In genomic region chr3:126481808-126482502, GRCh38 we compare ENCODE assay signal across 1 cellular context.
TF ChIP-seq lines count a peak whose summit lies in the region.

No MANE protein-coding gene starts in this region.

TF ChIP-seq in HepG2, 621 proteins besides CTCF, POLR2A, EP300 and RAD21 (continued from another document and continues in another):
- TF ChIP-seq ZFY (CRISPR knock-in tag; IDR thresholded peaks at IDR 0.05) (peak; percentile 45; the same call in 1 of the 2 replicates), MEIS2 (CRISPR knock-in tag; IDR thresholded peaks at IDR 0.05) (0 out of 2 replicates have a peak, but pooled peaks have one; percentile 28), ZSCAN20 (CRISPR knock-in tag; IDR thresholded peaks at IDR 0.05; ENCODE audit: borderline replicate concordance) (no peak), KLF15 (CRISPR knock-in tag; IDR thresholded peaks at IDR 0.05; ENCODE audit: borderline replicate concordance) (no peak), MTA1 (CRISPR knock-in tag; IDR thresholded peaks at IDR 0.05; ENCODE audit: borderline replicate concordance) (peak; percentile 85; the same call in 1 of the 2 replicates), ZNF710 (CRISPR knock-in tag; IDR thresholded peaks at IDR 0.05; ENCODE audit: borderline replicate concordance) (0 out of 2 replicates have a peak, but pooled peaks have one; percentile 34), MAZ (IDR thresholded peaks at IDR 0.05; ENCODE audit: borderline replicate concordance, low read depth, low read length) (no peak), MAZ (CRISPR knock-in tag; IDR thresholded peaks at IDR 0.05; ENCODE audit: low read depth) (peak; percentile 43; the same call in 1 of the 2 replicates), NFYC (CRISPR knock-in tag; IDR thresholded peaks at IDR 0.05) (no peak), ZFP91 (CRISPR knock-in tag; IDR thresholded peaks at IDR 0.05; ENCODE audit: borderline replicate concordance) (peak; percentile 70; the same call in 1 of the 2 replicates), THAP9 (CRISPR knock-in tag; IDR thresholded peaks at IDR 0.05; ENCODE audit: borderline replicate concordance) (0 out of 2 replicates have a peak, but pooled peaks have one; percentile 21), PHF21A (CRISPR knock-in tag; IDR thresholded peaks at IDR 0.05) (peak; percentile 48; the same call in 1 of the 2 replicates), KDM5B (CRISPR knock-in tag; IDR thresholded peaks at IDR 0.05; ENCODE audit: borderline replicate concordance) (peak; percentile 66; the same call in 1 of the 2 replicates), SOX13 (IDR thresholded peaks at IDR 0.05) (no peak), SOX13 (CRISPR knock-in tag; conservative IDR thresholded peaks at IDR 0.05 in 1 of 2, IDR thresholded peaks at IDR 0.05 in 1 of 2) (peak in 1 of 2 experiments; percentile 12; a peak in 1 of 4 replicates), KDM2A (CRISPR knock-in tag; IDR thresholded peaks at IDR 0.05; ENCODE audit: borderline replicate concordance, low read depth) (peak; percentile 29; the same call in 1 of the 2 replicates), CEBPG (CRISPR knock-in tag; IDR thresholded peaks at IDR 0.05) (peak; percentile 21; the same call in 1 of the 2 replicates), ELF1 (CRISPR knock-in tag; IDR thresholded peaks at IDR 0.05) (0 out of 2 replicates have a peak, but pooled peaks have one; percentile 22), NFKB2 (CRISPR knock-in tag; IDR thresholded peaks at IDR 0.05; ENCODE audit: borderline replicate concordance) (peak; percentile 44; the same call in 1 of the 2 replicates), PAXIP1 (CRISPR knock-in tag; conservative IDR thresholded peaks at IDR 0.05) (peak; percentile 66), ZC3H13 (CRISPR knock-in tag; IDR thresholded peaks at IDR 0.05) (0 out of 2 replicates have a peak, but pooled peaks have one; percentile 49), YY1 (IDR thresholded peaks at IDR 0.05; ENCODE audit: insufficient read depth, insufficient replicate concordance, low read depth, low read length) (peak; percentile 43), SP2 (CRISPR knock-in tag; IDR thresholded peaks at IDR 0.05) (no peak), ATF7 (IDR thresholded peaks at IDR 0.05) (no peak), ATF7 (CRISPR knock-in tag; IDR thresholded peaks at IDR 0.05) (no peak), ZNF597 (CRISPR knock-in tag; IDR thresholded peaks at IDR 0.05) (no peak), ZGPAT (CRISPR knock-in tag; IDR thresholded peaks at IDR 0.05) (peak; percentile 32; the same call in 1 of the 2 replicates), UBTF (CRISPR knock-in tag; IDR thresholded peaks at IDR 0.05) (peak; percentile 77), ASH2L (IDR thresholded peaks at IDR 0.05; ENCODE audit: insufficient read length, low read depth, low read length) (peak; percentile 9), AHDC1 (CRISPR knock-in tag; IDR thresholded peaks at IDR 0.05; ENCODE audit: borderline replicate concordance) (0 out of 2 replicates have a peak, but pooled peaks have one; percentile 27), GPBP1L1 (CRISPR knock-in tag; IDR thresholded peaks at IDR 0.05) (no peak), ZNF737 (CRISPR knock-in tag; IDR thresholded peaks at IDR 0.05; ENCODE audit: borderline replicate concordance) (0 out of 2 replicates have a peak, but pooled peaks have one; percentile 40), SRY (CRISPR knock-in tag; IDR thresholded peaks at IDR 0.05) (no peak)
